ENCODE assay signal across 1 cellular context in genomic region chr10:128774979-128775378, GRCh38.
TF ChIP-seq lines count a peak whose summit lies in the region.

No MANE protein-coding gene starts in this region.

TF ChIP-seq in GM23338, 12 proteins besides CTCF, POLR2A, EP300 and RAD21 (continued from another document):
- TF ChIP-seq, protein P1, sequence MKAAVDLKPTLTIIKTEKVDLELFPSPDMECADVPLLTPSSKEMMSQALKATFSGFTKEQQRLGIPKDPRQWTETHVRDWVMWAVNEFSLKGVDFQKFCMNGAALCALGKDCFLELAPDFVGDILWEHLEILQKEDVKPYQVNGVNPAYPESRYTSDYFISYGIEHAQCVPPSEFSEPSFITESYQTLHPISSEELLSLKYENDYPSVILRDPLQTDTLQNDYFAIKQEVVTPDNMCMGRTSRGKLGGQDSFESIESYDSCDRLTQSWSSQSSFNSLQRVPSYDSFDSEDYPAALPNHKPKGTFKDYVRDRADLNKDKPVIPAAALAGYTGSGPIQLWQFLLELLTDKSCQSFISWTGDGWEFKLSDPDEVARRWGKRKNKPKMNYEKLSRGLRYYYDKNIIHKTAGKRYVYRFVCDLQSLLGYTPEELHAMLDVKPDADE (IDR thresholded peaks at IDR 0.05): no peak
- no peak for TF ChIP-seq STAT1 (IDR thresholded peaks at IDR 0.05; ENCODE audit: unreplicated experiment)
- TF ChIP-seq POLR2AphosphoS5 (IDR thresholded peaks at IDR 0.05; ENCODE audit: low read depth): no peak
- no peak for TF ChIP-seq REST (IDR thresholded peaks at IDR 0.05; ENCODE audit: unreplicated experiment)
- TF ChIP-seq JUNB (IDR thresholded peaks at IDR 0.05; ENCODE audit: unreplicated experiment): no peak
- TF ChIP-seq NANOG (IDR thresholded peaks at IDR 0.05; ENCODE audit: borderline replicate concordance): no peak
- no peak for TF ChIP-seq ZNF331 (CRISPR knock-in tag; IDR thresholded peaks at IDR 0.05; ENCODE audit: low read depth)
- TF ChIP-seq ZNF462 (CRISPR knock-in tag; IDR thresholded peaks at IDR 0.05): no peak
- TF ChIP-seq EZH2phosphoT487 (IDR thresholded peaks at IDR 0.05; ENCODE audit: unreplicated experiment): no peak
- TF ChIP-seq CREB1 (CRISPR knock-in tag; IDR thresholded peaks at IDR 0.05; ENCODE audit: low read depth): no peak
- no peak for TF ChIP-seq ZNF114 (CRISPR knock-in tag; IDR thresholded peaks at IDR 0.05)
